Comparison of ENCODE assay signal across 9 cellular contexts in genomic region chr1:11982010-11982392, GRCh38. TPM values are rescaled to one million over a fixed set of nuclear protein-coding genes. Genes with fewer than 3 reads are reported as not detected.
A peak's percentile ranks its signal among the peaks of the same experiment; 100 is the strongest.
DNase-seq lines count a peak whose midpoint lies in the region; ATAC-seq and TF ChIP-seq lines count a peak whose summit lies in the region.
"Had no signal": no experiment of that assay in that cellular context is flagged by ENCODE, and none has a peak within 500 bp of the region (broad histone marks: within the 10 kb centered on the region; RNA-seq: fewer than 3 reads in every experiment).

No MANE protein-coding gene starts in this region.

- intact Hi-C loops in left ventricle myocardium inferior (cut with micrococcal nuclease) (no loop called here), left ventricle myocardium superior (cut with micrococcal nuclease) (no loop called here), testis (cut with DNase I; ENCODE audit: low total_unique reads) (no loop called here)

- DNase-seq in left ventricle myocardium inferior (no peak), left ventricle myocardium superior (no peak), SW480 (ENCODE audit: low spot score) (peak; percentile 55), fibroblast of villous mesenchyme (ENCODE audit: low read depth) (peak; percentile 26), testis (no peak), NCI-H128 (lab: John Stamatoyannopoulos, UW; ENCODE audit: unreplicated experiment) (no peak), NCI-H526 treated with DMSO at 0.1 percent for 48 hours (lab: John Stamatoyannopoulos, UW) (no peak)
- DNase-seq: left lung had no signal

- H3K27ac ChIP-seq in left ventricle myocardium inferior (replicated peaks) (peak overlapping the region; percentile 97), testis (peak overlapping the region in 1 of 2 donors; percentile 24)

- H3K9me3 ChIP-seq in left ventricle myocardium inferior (replicated peaks) (no peaks in the 10 kb centered on the region), testis (no peaks in the 10 kb centered on the region)
- H3K9me3 ChIP-seq: left lung had no signal

- H3K36me3 ChIP-seq in left ventricle myocardium inferior (peaks cover 48% of the 10 kb centered on the region), testis (ENCODE audit: low read depth, missing control alignments) (no peaks in the 10 kb centered on the region)

- H3K27me3 ChIP-seq in left ventricle myocardium inferior (ENCODE audit: low read depth): no peaks in the 10 kb centered on the region
- no peaks in the 10 kb centered on the region for H3K27me3 ChIP-seq in testis
- H3K27me3 ChIP-seq: left lung had no signal

- 56 to 60% methylated on average over 3 of the region's 3 CpGs for WGBS in testis, 2 donors

- H3K4me1 ChIP-seq in left ventricle myocardium inferior (peaks cover 87% of the 10 kb centered on the region), testis (peaks cover 17% of the 10 kb centered on the region)

- peak overlapping the region; percentile 91 for H3K4me3 ChIP-seq in left ventricle myocardium inferior
- no peak overlapping the region for H3K4me3 ChIP-seq in fibroblast of villous mesenchyme (ENCODE audit: low read depth, low read length)
- H3K4me3 ChIP-seq in testis: no peak overlapping the region

- ATAC-seq in left ventricle myocardium superior (no peak), GM21423 (IDR thresholded peaks at IDR 0.05; ENCODE audit: unreplicated experiment) (no peak)
- ATAC-seq: left lung had no signal

- no peak for TF ChIP-seq POLR2A in testis (IDR thresholded peaks at IDR 0.05)

- peak; percentile 51 for TF ChIP-seq CTCF in left ventricle myocardium inferior (IDR thresholded peaks at IDR 0.05; ENCODE audit: borderline replicate concordance)
- TF ChIP-seq CTCF in fibroblast of villous mesenchyme (IDR thresholded peaks at IDR 0.05; ENCODE audit: insufficient read depth, low read depth, low read length): peak; percentile 41
- TF ChIP-seq CTCF in testis (IDR thresholded peaks at IDR 0.05): peak in 2 of 3 experiments; percentile 23 to 25

RNA-seq across cellular contexts. Expression of gene MFN2, which starts 1.8 kb away (rescaled TPM):
- total RNA-seq in left ventricle myocardium inferior: 663 TPM
- total RNA-seq in left ventricle myocardium superior: 688 TPM
- total RNA-seq in fibroblast of villous mesenchyme: 52.5 and 66.1 TPM in 2 replicates
- total RNA-seq in testis: 10 to 100 TPM; 77.5 to 95.3 TPM
- 80.0 TPM for polyA plus RNA-seq in testis (ENCODE audit: insufficient read depth, low read depth, low replicate concordance)

RNA-seq across cellular contexts. Expression of gene MIIP, which starts 37.3 kb away (rescaled TPM):
- total RNA-seq in left ventricle myocardium inferior: 16.2 TPM
- 11.5 TPM for total RNA-seq in left ventricle myocardium superior
- 32.0 and 34.8 TPM in 2 replicates for total RNA-seq in fibroblast of villous mesenchyme
- 10 to 100 TPM; 69.8 to 83.9 TPM for total RNA-seq in testis
- polyA plus RNA-seq in testis (ENCODE audit: insufficient read depth, low read depth, low replicate concordance): 44.5 TPM

RNA-seq across cellular contexts. Expression of gene PLOD1, which starts 47.5 kb away (rescaled TPM):
- total RNA-seq in left ventricle myocardium inferior: 61.6 TPM
- total RNA-seq in left ventricle myocardium superior: 64.4 TPM
- total RNA-seq in fibroblast of villous mesenchyme: 309 and 324 TPM in 2 replicates
- total RNA-seq in testis: 10 to 100 TPM; 33.1 to 62.0 TPM
- polyA plus RNA-seq in testis (ENCODE audit: insufficient read depth, low read depth, low replicate concordance): 41.3 TPM

RNA-seq across cellular contexts. Expression of gene KIAA2013, which starts 55.8 kb away (rescaled TPM):
- 40.9 TPM for total RNA-seq in left ventricle myocardium inferior
- 35.8 TPM for total RNA-seq in left ventricle myocardium superior
- 57.9 and 69.9 TPM in 2 replicates for total RNA-seq in fibroblast of villous mesenchyme
- total RNA-seq in testis: 100 to 1,000 TPM; 140 to 144 TPM
- 73.5 TPM for polyA plus RNA-seq in testis (ENCODE audit: insufficient read depth, low read depth, low replicate concordance)

Comparison
In these comparisons a context has a peak if more than half of its experiments do, and no peak if none do; other contexts are left out.
1. DNase-seq: peak in SW480 (single experiment) and fibroblast of villous mesenchyme (single experiment); none in left ventricle myocardium inferior (single experiment), left ventricle myocardium superior (single experiment), testis (single experiment), NCI-H128 (single experiment) and NCI-H526 treated with DMSO at 0.1 percent for 48 hours (single experiment).
2. Peak in every context shown above with its lines, with median percentiles within 50 percentile points of each other: CTCF ChIP-seq.